ENCODE assay signal across 1 cellular context in genomic region chrX:20515841-20516461, GRCh38.
TF ChIP-seq lines count a peak whose summit lies in the region.

No MANE protein-coding gene starts in this region.

TF ChIP-seq in SK-N-SH, 30 proteins besides CTCF, POLR2A, EP300 and RAD21 (continued from another document):
- TF ChIP-seq PBX3 (IDR thresholded peaks at IDR 0.05) = peak; percentile 45; the same call in 1 of the 2 replicates
- TF ChIP-seq TCF12 (IDR thresholded peaks at IDR 0.05) = peak; percentile 72
- no peak for TF ChIP-seq GATA2 (CRISPR knock-in tag; IDR thresholded peaks at IDR 0.05)
- no peak for TF ChIP-seq IRF3 (IDR thresholded peaks at IDR 0.05; ENCODE audit: low read depth, low read length)
- peak; percentile 31; the same call in 1 of the 2 replicates for TF ChIP-seq NFIC (IDR thresholded peaks at IDR 0.05; ENCODE audit: borderline replicate concordance)
- TF ChIP-seq USF2 (IDR thresholded peaks at IDR 0.05; ENCODE audit: borderline replicate concordance, low read depth, low read length) = no peak
